ENCODE assay signal across 8 cellular contexts in genomic region chr1:64136749-64137568, GRCh38.
DNase-seq lines count a peak whose midpoint lies in the region; ATAC-seq and TF ChIP-seq lines count a peak whose summit lies in the region.

No MANE protein-coding gene starts in this region.

- H3K36me3 ChIP-seq in H7 (replicated peaks; ENCODE audit: control insufficient read depth, insufficient read depth, low read length): peaks cover 1% of the 10 kb centered on the region
- no peaks in the 10 kb centered on the region for H3K36me3 ChIP-seq in SU-DHL-6 (ENCODE audit: low read length)
- H3K36me3 ChIP-seq in adrenal gland (replicated peaks in 1 of 2): no peaks in the 10 kb centered on the region

- H3K4me3 ChIP-seq in H7 (ENCODE audit: insufficient read depth, low read depth, low read length) (no peak overlapping the region), NB4 (ENCODE audit: low read depth, low read length) (no peak overlapping the region), SU-DHL-6 (ENCODE audit: insufficient read depth, low read length, poor library complexity, severe bottlenecking) (no peak overlapping the region), adrenal gland (no peak overlapping the region), retinal pigment epithelial cell (ENCODE audit: low read length) (no peak overlapping the region)

- no peaks in the 10 kb centered on the region for H3F3A ChIP-seq in SU-DHL-6 (ENCODE audit: insufficient read depth)

- intact Hi-C loops in adrenal gland (cut with DNase I) (loop anchor here (5.0 to 10.0 kb wide), 4 partner anchors 105 to 450 kb away; no protein-coding TSS in a partner anchor), left ventricle myocardium superior (cut with micrococcal nuclease) (loop anchor here (5.0 to 10.0 kb wide), 2 partner anchors 362 to 445 kb away; partner anchors contain the start of gene ROR1)

- TF ChIP-seq CTCF in NB4 (IDR thresholded peaks at IDR 0.05; ENCODE audit: low read depth, low read length) (peak; percentile 84), SU-DHL-6 (IDR thresholded peaks at IDR 0.05; ENCODE audit: insufficient read depth, low read length, poor library complexity, severe bottlenecking) (peak; percentile 73), adrenal gland (IDR thresholded peaks at IDR 0.05) (peak; percentile 83 to 92 (median 89)), retinal pigment epithelial cell (conservative IDR thresholded peaks at IDR 0.05; ENCODE audit: low read depth, low read length) (peak; percentile 90)

- H3K4me1 ChIP-seq in adrenal gland (replicated peaks in 1 of 2): no peaks in the 10 kb centered on the region

- DNase-seq in ELF-1 (ENCODE audit: low read depth, low spot score): peak; percentile 81
- DNase-seq in H7: peak; percentile 38
- DNase-seq in NB4 (ENCODE audit: low read depth): peak; percentile 64
- DNase-seq in adrenal gland: peak; percentile 66 to 94 (median 81)
- peak; percentile 79 for DNase-seq in left ventricle myocardium superior
- DNase-seq in retinal pigment epithelial cell (ENCODE audit: low read depth): no peak
- DNase-seq in 8988T: no peak

- WGBS in adrenal gland, 4 donors: 26 to 37% (median 35%) methylated on average over 10 of the region's 10 CpGs

- H3K79me2 ChIP-seq in SU-DHL-6 (ENCODE audit: insufficient read depth, low read length): no peaks in the 10 kb centered on the region

- no peak overlapping the region for H3K27ac ChIP-seq in SU-DHL-6 (ENCODE audit: low read depth, low read length)
- H3K27ac ChIP-seq in adrenal gland: no peak overlapping the region

- peak; percentile 90 for ATAC-seq in left ventricle myocardium superior

- no peaks in the 10 kb centered on the region for H4K20me1 ChIP-seq in SU-DHL-6 (ENCODE audit: low read depth, low read length)

- H3K27me3 ChIP-seq in H7 (ENCODE audit: control insufficient read depth, insufficient read depth, low read length): no peaks in the 10 kb centered on the region
- no peaks in the 10 kb centered on the region for H3K27me3 ChIP-seq in SU-DHL-6 (ENCODE audit: low read length)
- H3K27me3 ChIP-seq in adrenal gland: no peaks in the 10 kb centered on the region

- no peak overlapping the region for H3K4me2 ChIP-seq in SU-DHL-6 (ENCODE audit: low read depth, low read length, poor library complexity, severe bottlenecking)

- no peak overlapping the region for H2AFZ ChIP-seq in SU-DHL-6 (ENCODE audit: low read depth, low read length, severe bottlenecking)

- no peak overlapping the region for H3K9ac ChIP-seq in SU-DHL-6 (ENCODE audit: low read length)

- H3K9me2 ChIP-seq in SU-DHL-6 (replicated peaks; ENCODE audit: insufficient read depth, low read length): no peaks in the 10 kb centered on the region

- TF ChIP-seq POLR2A in NB4 (IDR thresholded peaks at IDR 0.05; ENCODE audit: extremely low read depth, insufficient read length) (no peak), adrenal gland (IDR thresholded peaks at IDR 0.05) (no peak)

- H3K9me3 ChIP-seq in SU-DHL-6 (ENCODE audit: insufficient read depth, low read length): no peaks in the 10 kb centered on the region
- H3K9me3 ChIP-seq in adrenal gland (replicated peaks in 1 of 3): no peaks in the 10 kb centered on the region

Comparison
In these comparisons a context has a peak if more than half of its experiments do, and no peak if none do; other contexts are left out.
1. DNase-seq: peak in ELF-1 (single experiment), H7 (single experiment), NB4 (single experiment), adrenal gland (7 of 7) and left ventricle myocardium superior (single experiment); none in retinal pigment epithelial cell (single experiment) and 8988T (single experiment).
2. Peak in every context shown above with its lines, with median percentiles within 50 percentile points of each other: CTCF ChIP-seq.